8 cellular contexts compared by ENCODE assay signal in the genomic region with DNA sequence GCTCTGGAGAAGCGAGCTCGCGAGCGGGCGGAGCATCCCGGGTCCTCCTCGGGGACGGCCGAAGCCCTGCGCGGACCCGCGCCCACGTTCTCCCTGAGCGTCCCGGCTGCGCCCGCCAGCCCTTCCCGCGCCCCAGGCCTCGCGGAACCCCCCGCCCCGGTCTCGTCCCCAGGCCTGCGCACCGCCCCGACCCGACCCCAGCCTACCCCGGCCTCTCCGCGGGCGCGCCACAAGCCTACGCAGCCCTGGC. TPM values are rescaled to one million over a fixed set of nuclear protein-coding genes. Genes with fewer than 3 reads are reported as not detected.
DNase-seq lines count a peak whose midpoint lies in the region; ATAC-seq and TF ChIP-seq lines count a peak whose summit lies in the region.

No MANE protein-coding gene starts in this region.

- no peak overlapping the region for H2AFZ ChIP-seq in SK-N-SH (ENCODE audit: low read depth)

- no peaks in the 10 kb centered on the region for H3K9me2 ChIP-seq in SK-N-SH

- peaks cover 14 to 28% of the 10 kb centered on the region in 2 experiments; a peak in 3 of 4 replicates for H3K4me1 ChIP-seq in SK-N-SH (ENCODE audit: control insufficient read depth in 1 of 2, insufficient read depth in 2 of 2, low read depth in 1 of 2, low read length in 1 of 2)

- H3K4me3 ChIP-seq in SK-N-SH (ENCODE audit: low read depth in 2 of 2, low read length in 1 of 2) (peak overlapping the region; percentile 75 to 84), fibroblast of villous mesenchyme (ENCODE audit: low read depth, low read length) (peak overlapping the region; percentile 90), skeletal muscle cell (ENCODE audit: low read depth, low read length) (peak overlapping the region; percentile 87)

- DNase-seq in SK-N-SH (no peak), fibroblast of villous mesenchyme (ENCODE audit: low read depth) (no peak), skeletal muscle cell (ENCODE audit: low read depth) (no peak), NCI-H748 treated with DMSO at 0.1 percent for 48 hours (lab: John Stamatoyannopoulos, UW) (no peak)

- no peak for TF ChIP-seq EP300 in SK-N-SH (IDR thresholded peaks at IDR 0.05; ENCODE audit: borderline replicate concordance in 1 of 2, low read depth in 1 of 2, low read length in 1 of 2)

- no peaks in the 10 kb centered on the region for H3K9me3 ChIP-seq in SK-N-SH

- H3K36me3 ChIP-seq in SK-N-SH (replicated peaks in 1 of 2; ENCODE audit: control insufficient read depth in 1 of 2, insufficient read depth in 2 of 2, low read length in 1 of 2): peaks cover 21 to 27% of the 10 kb centered on the region in 2 experiments

- WGBS in SK-N-SH (ENCODE audit: low lambda C conversion rate): 3% methylated on average over 33 of the region's 35 CpGs

- H4K20me1 ChIP-seq in SK-N-SH (ENCODE audit: insufficient read depth): peaks cover 27% of the 10 kb centered on the region

- no peak for TF ChIP-seq RAD21 in SK-N-SH (IDR thresholded peaks at IDR 0.05; ENCODE audit: low read length)

- TF ChIP-seq CTCF in SK-N-SH (IDR thresholded peaks at IDR 0.05): no peak
- no peak for TF ChIP-seq CTCF in fibroblast of villous mesenchyme (IDR thresholded peaks at IDR 0.05; ENCODE audit: insufficient read depth, low read depth, low read length)

- POLR2A ChIA-PET in SK-N-SH (lab: Yijun Ruan, JAX): interaction anchor here (0.7 kb wide), 1 partner anchor 123 kb away, joined by 3 read pairs; no protein-coding TSS in a partner anchor

- peak overlapping the region; percentile 92 for H3K4me2 ChIP-seq in SK-N-SH

- peak overlapping the region; percentile 79 to 90 for H3K27ac ChIP-seq in SK-N-SH (ENCODE audit: low read depth in 2 of 2, low read length in 1 of 2)

- H3K27me3 ChIP-seq in SK-N-SH (ENCODE audit: insufficient read depth): no peaks in the 10 kb centered on the region

- CTCF ChIA-PET in SK-N-SH (lab: Yijun Ruan, JAX): interaction anchor here (1.0 to 4.6 kb wide), 4 partner anchors 25 to 132 kb away, joined by 3 to 25 read pairs (median 5); no protein-coding TSS in a partner anchor

- ATAC-seq in GM19452 (IDR thresholded peaks at IDR 0.05; ENCODE audit: unreplicated experiment) (peak; percentile 17), GM19351 (IDR thresholded peaks at IDR 0.05; ENCODE audit: unreplicated experiment) (no peak), GM18519 (IDR thresholded peaks at IDR 0.05; ENCODE audit: low FRiP score, unreplicated experiment) (no peak), HG03135 (IDR thresholded peaks at IDR 0.05; ENCODE audit: unreplicated experiment) (no peak)

- H3K79me2 ChIP-seq in SK-N-SH (ENCODE audit: insufficient read depth): peaks cover 51% of the 10 kb centered on the region

- no peaks in the 10 kb centered on the region for H3F3A ChIP-seq in SK-N-SH (replicated peaks; ENCODE audit: insufficient read depth)

- H3K9ac ChIP-seq in SK-N-SH: peak overlapping the region; percentile 94

TF ChIP-seq in SK-N-SH, 30 proteins besides CTCF, POLR2A, EP300 and RAD21:
- TF ChIP-seq RXRA (IDR thresholded peaks at IDR 0.05; ENCODE audit: borderline replicate concordance, low read depth) (no peak), TAF1 (IDR thresholded peaks at IDR 0.05; ENCODE audit: borderline replicate concordance, low read depth, low read length) (no peak), YY1 (IDR thresholded peaks at IDR 0.05; ENCODE audit: low read depth) (no peak), FOXM1 (IDR thresholded peaks at IDR 0.05; ENCODE audit: low read depth) (no peak), NRF1 (IDR thresholded peaks at IDR 0.05; ENCODE audit: low read depth, low read length) (no peak), POLR2AphosphoS5 (IDR thresholded peaks at IDR 0.05; ENCODE audit: low read depth, low read length) (no peak; the same call in 1 of the 2 replicates), CHD2 (IDR thresholded peaks at IDR 0.05; ENCODE audit: low read length, partially characterized antibody) (no peak), GABPA (IDR thresholded peaks at IDR 0.05; ENCODE audit: low read depth) (no peak), SIN3A (IDR thresholded peaks at IDR 0.05; ENCODE audit: borderline replicate concordance, low read depth, low read length) (no peak), MEF2A (IDR thresholded peaks at IDR 0.05; ENCODE audit: borderline replicate concordance, low read depth) (no peak), GATA2 (CRISPR knock-in tag; IDR thresholded peaks at IDR 0.05) (no peak), RCOR1 (IDR thresholded peaks at IDR 0.05; ENCODE audit: low read length) (no peak)
- TF ChIP-seq, protein P1, sequence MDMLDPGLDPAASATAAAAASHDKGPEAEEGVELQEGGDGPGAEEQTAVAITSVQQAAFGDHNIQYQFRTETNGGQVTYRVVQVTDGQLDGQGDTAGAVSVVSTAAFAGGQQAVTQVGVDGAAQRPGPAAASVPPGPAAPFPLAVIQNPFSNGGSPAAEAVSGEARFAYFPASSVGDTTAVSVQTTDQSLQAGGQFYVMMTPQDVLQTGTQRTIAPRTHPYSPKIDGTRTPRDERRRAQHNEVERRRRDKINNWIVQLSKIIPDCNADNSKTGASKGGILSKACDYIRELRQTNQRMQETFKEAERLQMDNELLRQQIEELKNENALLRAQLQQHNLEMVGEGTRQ (IDR thresholded peaks at IDR 0.05; ENCODE audit: borderline replicate concordance, low read depth, low read length): no peak
- TF ChIP-seq, protein P2, sequence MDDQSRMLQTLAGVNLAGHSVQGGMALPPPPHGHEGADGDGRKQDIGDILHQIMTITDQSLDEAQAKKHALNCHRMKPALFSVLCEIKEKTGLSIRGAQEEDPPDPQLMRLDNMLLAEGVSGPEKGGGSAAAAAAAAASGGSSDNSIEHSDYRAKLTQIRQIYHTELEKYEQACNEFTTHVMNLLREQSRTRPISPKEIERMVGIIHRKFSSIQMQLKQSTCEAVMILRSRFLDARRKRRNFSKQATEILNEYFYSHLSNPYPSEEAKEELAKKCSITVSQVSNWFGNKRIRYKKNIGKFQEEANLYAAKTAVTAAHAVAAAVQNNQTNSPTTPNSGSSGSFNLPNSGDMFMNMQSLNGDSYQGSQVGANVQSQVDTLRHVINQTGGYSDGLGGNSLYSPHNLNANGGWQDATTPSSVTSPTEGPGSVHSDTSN (IDR thresholded peaks at IDR 0.05): no peak
- TF ChIP-seq, protein P3, sequence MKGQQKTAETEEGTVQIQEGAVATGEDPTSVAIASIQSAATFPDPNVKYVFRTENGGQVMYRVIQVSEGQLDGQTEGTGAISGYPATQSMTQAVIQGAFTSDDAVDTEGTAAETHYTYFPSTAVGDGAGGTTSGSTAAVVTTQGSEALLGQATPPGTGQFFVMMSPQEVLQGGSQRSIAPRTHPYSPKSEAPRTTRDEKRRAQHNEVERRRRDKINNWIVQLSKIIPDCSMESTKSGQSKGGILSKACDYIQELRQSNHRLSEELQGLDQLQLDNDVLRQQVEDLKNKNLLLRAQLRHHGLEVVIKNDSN (IDR thresholded peaks at IDR 0.05; ENCODE audit: borderline replicate concordance, low read depth): no peak
- TF ChIP-seq, protein P4, sequence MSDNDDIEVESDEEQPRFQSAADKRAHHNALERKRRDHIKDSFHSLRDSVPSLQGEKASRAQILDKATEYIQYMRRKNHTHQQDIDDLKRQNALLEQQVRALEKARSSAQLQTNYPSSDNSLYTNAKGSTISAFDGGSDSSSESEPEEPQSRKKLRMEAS (IDR thresholded peaks at IDR 0.05; ENCODE audit: low read depth): no peak

RNA-seq across cellular contexts. Expression of a gene that starts 0.2 kb away (rescaled TPM):
- polyA plus RNA-seq in SK-N-SH (2012; rRNA removed): 34.6 and 41.2 TPM in 2 replicates
- 22.5 and 26.9 TPM in 2 replicates for polyA plus RNA-seq in SK-N-SH (2012; cell fraction: cytosol; rRNA removed)
- 163 and 178 TPM in 2 replicates for polyA plus RNA-seq in SK-N-SH (2012; cell fraction: nucleus; rRNA removed)
- total RNA-seq in fibroblast of villous mesenchyme: 32.4 and 33.5 TPM in 2 replicates

RNA-seq across cellular contexts. Expression of a gene that starts 58.4 kb away (rescaled TPM):
- polyA plus RNA-seq in SK-N-SH (2012; rRNA removed): 23.8 and 24.8 TPM in 2 replicates
- 16.9 and 20.7 TPM in 2 replicates for polyA plus RNA-seq in SK-N-SH (2012; cell fraction: cytosol; rRNA removed)
- 77.4 and 80.9 TPM in 2 replicates for polyA plus RNA-seq in SK-N-SH (2012; cell fraction: nucleus; rRNA removed)
- total RNA-seq in fibroblast of villous mesenchyme: 16.4 and 19.4 TPM in 2 replicates
